Comparison of ENCODE assay signal across 5 cellular contexts in the genomic region with DNA sequence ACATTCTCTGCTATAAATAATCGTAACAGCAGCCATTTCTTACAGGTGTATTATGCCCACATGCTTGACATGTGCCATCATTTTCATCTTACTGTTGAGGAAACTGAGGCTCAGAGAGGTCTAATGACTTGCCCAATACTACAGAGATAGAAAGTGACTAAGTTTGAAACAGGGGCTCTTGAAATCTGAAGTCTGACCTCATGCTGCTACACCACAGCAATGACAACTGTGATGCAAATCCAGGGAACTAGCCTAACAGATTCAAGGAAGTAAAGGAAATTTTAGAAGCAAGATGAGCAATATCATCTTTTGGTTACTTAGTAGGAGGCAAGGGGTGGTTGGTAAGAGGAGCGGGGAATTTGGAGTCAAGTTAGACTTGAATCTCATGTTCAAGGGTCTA.
"Had no signal": no experiment of that assay in that cellular context is flagged by ENCODE, and none has a peak within 500 bp of the region (broad histone marks: within the 10 kb centered on the region; RNA-seq: fewer than 3 reads in every experiment).

No MANE protein-coding gene starts in this region.

- ATAC-seq: GM23338, K562 had no signal

- H3K27ac Mint-ChIP-seq: GM23338, H9 had no signal

- DNase-seq: H9, HCEC 1CT, IMR-90 had no signal

- H3K4me3 Mint-ChIP-seq: GM23338, H9 had no signal
